26 cellular contexts compared by ENCODE assay signal in genomic region chr7:124191713-124192112, GRCh38.
"Had no signal": no experiment of that assay in that cellular context is flagged by ENCODE, and none has a peak within 500 bp of the region (broad histone marks: within the 10 kb centered on the region; RNA-seq: fewer than 3 reads in every experiment).

No MANE protein-coding gene starts in this region.

- H3K27me3 ChIP-seq: stomach, suprapubic skin, testis, thyroid gland, tibial artery, tibial nerve, transverse colon, upper lobe of left lung, upper lobe of right lung, uterus, vagina had no signal

- H3K4me3 ChIP-seq: stomach, suprapubic skin, testis, thoracic aorta, thyroid gland, tibial artery, tibial nerve, transverse colon, upper lobe of left lung, upper lobe of right lung, uterus, vagina had no signal

- H3K36me3 ChIP-seq: stomach, suprapubic skin, thoracic aorta, thyroid gland, tibial artery, tibial nerve, transverse colon, upper lobe of left lung, upper lobe of right lung, uterus, vagina had no signal

- H3K9me3 ChIP-seq: suprapubic skin, testis, thoracic aorta, thyroid gland, tibial artery, tibial nerve, transverse colon, upper lobe of left lung, upper lobe of right lung, uterus, vagina had no signal

- H3K4me1 ChIP-seq: stomach, suprapubic skin, testis, thyroid gland, tibial artery, tibial nerve, transverse colon, upper lobe of left lung, upper lobe of right lung, uterus, vagina had no signal

- DNase-seq: stimulated activated CD4-positive, alpha-beta T cell treated with anti-CD3 and anti-CD28 coated beads, Interleukin-2, amount 100 ng/mL, for 48 hours; stimulated activated CD4-positive, alpha-beta T cell treated with anti-CD3 and anti-CD28 coated beads, Interleukin-4, amount 100 ng/mL, for 1 hour; stimulated activated CD4-positive, alpha-beta T cell treated with anti-CD3 and anti-CD28 coated beads, Interleukin-4, amount 100 ng/mL, for 24 hours; stimulated activated CD4-positive, alpha-beta T cell treated with anti-CD3 and anti-CD28 coated beads, Interleukin-4, amount 100 ng/mL, for 4 hours; stimulated activated CD8-positive, alpha-beta memory T cell treated with anti-CD3 and anti-CD28 coated beads, Interleukin-4, amount 100 ng/mL, for 48 hours; stimulated activated naive B cell treated with anti-CD40 and anti-IgM and Interleukin-4, amounts not matched to agents 10 μg/mL and 1 μg/mL and 100 μg/mL, for 72 hours; stimulated activated naive CD4-positive, alpha-beta T cell; stimulated activated naive CD4-positive, alpha-beta T cell treated with Interleukin-2 at 50 U/mL for 16 hours; stimulated activated naive CD8-positive, alpha-beta T cell treated with anti-CD3 and anti-CD28 coated beads, Interleukin-15, amount 100 ng/mL, for 72 hours; stimulated activated naive CD8-positive, alpha-beta T cell treated with anti-CD3 and anti-CD28 coated beads, Interleukin-15, Interleukin-2, amounts not matched to agents 100 U/mL and 50 U/mL, for 24 hours; stomach; substantia nigra; testis; thyroid gland; tibial artery; transverse colon; trophoblast cell; upper lobe of left lung; upper lobe of right lung; uterus had no signal

- H3K27ac ChIP-seq: stomach, suprapubic skin, testis, thoracic aorta, thyroid gland, tibial artery, tibial nerve, transverse colon, upper lobe of left lung, upper lobe of right lung, uterus, vagina had no signal

- ATAC-seq: stimulated activated effector memory CD8-positive, alpha-beta T cell treated with anti-CD3 and anti-CD28 coated beads, Interleukin-12 subunit alpha, Interleukin-12 subunit beta, amount 100 ng/mL, for 72 hours; stimulated activated memory B cell treated with anti-CD40 and anti-IgM and Interleukin-4, amounts not matched to agents 10 μg/mL and 1 μg/mL and 100 μg/mL, for 72 hours; stimulated activated naive B cell treated with anti-CD40 and anti-IgM and Interleukin-4, amounts not matched to agents 10 μg/mL and 1 μg/mL and 100 μg/mL, for 72 hours; stimulated activated naive CD8-positive, alpha-beta T cell treated with anti-CD3 and anti-CD28 coated beads, Interleukin-15, amount 100 ng/mL, for 72 hours; stimulated activated naive CD8-positive, alpha-beta T cell treated with anti-CD3 and anti-CD28 coated beads, Interleukin-15, Interleukin-2, amounts not matched to agents 100 U/mL and 50 U/mL, for 24 hours; upper lobe of right lung had no signal
